ENCODE assay signal across 41 cellular contexts in the genomic region with DNA sequence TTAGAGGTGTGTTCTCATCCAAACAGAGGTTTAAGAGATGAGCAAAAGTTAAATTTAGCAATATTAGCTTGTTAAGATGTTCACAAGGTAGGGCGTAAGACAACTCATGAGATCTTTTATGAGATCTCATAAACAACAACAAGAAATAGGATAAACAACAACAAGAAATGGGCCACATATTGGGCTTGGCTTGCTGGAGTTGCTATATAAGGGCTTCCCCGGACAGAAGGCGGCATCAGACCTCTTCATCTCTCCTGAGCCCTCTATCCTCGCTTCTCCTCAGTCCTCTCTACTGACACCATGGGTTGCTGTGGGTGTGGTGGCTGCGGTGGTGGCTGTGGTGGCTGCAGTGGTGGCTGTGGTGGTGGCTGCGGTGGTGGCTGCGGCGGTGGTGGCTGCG. TPM values are rescaled to one million over a fixed set of nuclear protein-coding genes. Genes with fewer than 3 reads are reported as not detected.
"Had no signal": no experiment of that assay in that cellular context is flagged by ENCODE, and none has a peak within 500 bp of the region (broad histone marks: within the 10 kb centered on the region; RNA-seq: fewer than 3 reads in every experiment).

A gene with protein sequence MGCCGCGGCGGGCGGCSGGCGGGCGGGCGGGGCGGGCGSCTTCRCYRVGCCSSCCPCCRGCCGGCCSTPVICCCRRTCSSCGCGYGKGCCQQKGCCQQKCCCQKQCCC (plus strand): TSS at position 301 of the 400 bp plus-strand sequence. CDS start 0 bp downstream, at position 301.

- DNase-seq: activated B cell treated with CpG ODN at 0.5 μM for 24 hours; activated CD4-positive, alpha-beta memory T cell treated with anti-CD3 and anti-CD28 coated beads for 36 hours; activated CD4-positive, alpha-beta T cell treated with anti-CD3 and anti-CD28 coated beads for 4 hours; activated CD4-positive, alpha-beta T cell treated with anti-CD3 and anti-CD28 coated beads, Interleukin-2, amount 10 ng/mL, durations not matched to agents 24 days and 14 days; activated CD4-positive, alpha-beta T cell treated with anti-CD3 and anti-CD28 coated beads, Interleukin-2, amount 50 U/mL, for 1 hour; activated CD4-positive, alpha-beta T cell treated with anti-CD3 and anti-CD28 coated beads, Interleukin-2, amount 50 U/mL, for 4 hours; activated CD4-positive, CD25-positive, alpha-beta regulatory T cell treated with anti-CD3 and anti-CD28 coated beads, Interleukin-2, amount 50 U/mL, for 72 hours; activated CD8-positive, alpha-beta memory T cell treated with anti-CD3 and anti-CD28 coated beads, Interleukin-2, amount 50 U/mL, for 4 hours; activated CD8-positive, alpha-beta T cell treated with anti-CD3 and anti-CD28 coated beads for 36 hours; activated effector memory CD4-positive, alpha-beta T cell treated with anti-CD3 and anti-CD28 coated beads, Interleukin-2, amount 50 U/mL, for 16 hours; activated gamma-delta T cell treated with Interleukin-2 at 50 U/mL for 16 hours; activated naive CD4-positive, alpha-beta T cell; activated naive CD4-positive, alpha-beta T cell treated with anti-CD3 and anti-CD28 coated beads for 36 hours; activated naive CD8-positive, alpha-beta T cell treated with anti-CD3 and anti-CD28 coated beads, Interleukin-2, amount 10 ng/mL, durations not matched to agents 7 days and 5 days; activated naive CD8-positive, alpha-beta T cell treated with anti-CD3 and anti-CD28 coated beads, Interleukin-2, amount 50 U/mL, for 24 hours; activated T-cell treated with anti-CD3 and anti-CD28 coated beads for 4 hours; activated T-cell treated with anti-CD3 and anti-CD28 coated beads, Interleukin-2, amount 50 U/mL, for 1 hour; activated T-cell treated with anti-CD3 and anti-CD28 coated beads, Interleukin-2, amount 50 U/mL, for 4 hours; activated T-cell treated with anti-CD3 and anti-CD28 coated beads, Interleukin-2, amount 50 U/mL, for 72 hours; amygdala; anterior cingulate cortex; caudate nucleus; cerebellar nuclear complex; T-helper 2 cell; T-helper 9 cell had no signal

- H3K27me3 Mint-ChIP-seq: activated CD4-positive, alpha-beta memory T cell treated with anti-CD3 and anti-CD28 coated beads for 36 hours; activated CD4-positive, alpha-beta T cell treated with anti-CD3 and anti-CD28 coated beads, Interleukin-2, amount 10 ng/mL, durations not matched to agents 24 days and 14 days; activated CD8-positive, alpha-beta T cell treated with anti-CD3 and anti-CD28 coated beads for 36 hours; activated naive CD8-positive, alpha-beta T cell treated with anti-CD3 and anti-CD28 coated beads, Interleukin-2, amount 50 U/mL, for 24 hours; activated T-helper 17 cell treated with anti-CD3 and anti-CD28 coated beads, Interleukin-2, amount 50 U/mL, for 72 hours had no signal

- H3K4me3 Mint-ChIP-seq: activated B cell treated with CpG ODN at 0.5 μM for 24 hours; activated CD4-positive, alpha-beta memory T cell treated with anti-CD3 and anti-CD28 coated beads for 36 hours; activated CD4-positive, alpha-beta T cell treated with anti-CD3 and anti-CD28 coated beads, Interleukin-2, amount 10 ng/mL, durations not matched to agents 24 days and 14 days; activated CD8-positive, alpha-beta T cell treated with anti-CD3 and anti-CD28 coated beads for 36 hours; activated naive CD4-positive, alpha-beta T cell treated with anti-CD3 and anti-CD28 coated beads for 36 hours; activated naive CD4-positive, alpha-beta T cell treated with anti-CD3 and anti-CD28 coated beads, Interleukin-2, amount 50 U/mL, for 24 hours; activated naive CD8-positive, alpha-beta T cell; activated naive CD8-positive, alpha-beta T cell treated with anti-CD3 and anti-CD28 coated beads, Interleukin-2, amount 10 ng/mL, durations not matched to agents 7 days and 5 days; activated naive CD8-positive, alpha-beta T cell treated with anti-CD3 and anti-CD28 coated beads, Interleukin-2, amount 50 U/mL, for 24 hours; activated T-cell treated with anti-CD3 and anti-CD28 coated beads, Interleukin-2, amount 50 U/mL, for 4 hours; activated T-cell treated with anti-CD3 and anti-CD28 coated beads, Interleukin-2, amount 50 U/mL, for 72 hours; activated T-helper 1 cell treated with anti-CD3 and anti-CD28 coated beads, Interleukin-12 subunit alpha, Interleukin-12 subunit beta, Interleukin-2, Interleukin-4 antibody, amounts not matched to agents 30 ng/mL and 10 ng/mL and 1 ng/mL, durations not matched to agents 14 hours and 24 hours and 36 hours; activated T-helper 17 cell treated with anti-CD3 and anti-CD28 coated beads, Interleukin-2, amount 50 U/mL, for 72 hours; brain; central memory CD8-positive, alpha-beta T cell; T-helper 2 cell treated with Interferon-gamma antibody and Interleukin-4, amounts not matched to agents 5 μg/mL and 100 μg/mL, for 36 hours had no signal

- H3K27ac Mint-ChIP-seq: activated B cell treated with CpG ODN at 0.5 μM for 24 hours; activated CD4-positive, alpha-beta memory T cell treated with anti-CD3 and anti-CD28 coated beads for 36 hours; activated CD4-positive, alpha-beta T cell treated with anti-CD3 and anti-CD28 coated beads, Interleukin-2, amount 10 ng/mL, durations not matched to agents 24 days and 14 days; activated CD8-positive, alpha-beta T cell treated with anti-CD3 and anti-CD28 coated beads for 36 hours; activated naive CD4-positive, alpha-beta T cell treated with anti-CD3 and anti-CD28 coated beads for 36 hours; activated naive CD4-positive, alpha-beta T cell treated with anti-CD3 and anti-CD28 coated beads, Interleukin-2, amount 50 U/mL, for 24 hours; activated naive CD8-positive, alpha-beta T cell; activated naive CD8-positive, alpha-beta T cell treated with anti-CD3 and anti-CD28 coated beads, Interleukin-2, amount 10 ng/mL, durations not matched to agents 7 days and 5 days; activated naive CD8-positive, alpha-beta T cell treated with anti-CD3 and anti-CD28 coated beads, Interleukin-2, amount 50 U/mL, for 24 hours; activated T-cell treated with anti-CD3 and anti-CD28 coated beads, Interleukin-2, amount 50 U/mL, for 72 hours; activated T-helper 1 cell treated with anti-CD3 and anti-CD28 coated beads, Interleukin-12 subunit alpha, Interleukin-12 subunit beta, Interleukin-2, Interleukin-4 antibody, amounts not matched to agents 30 ng/mL and 10 ng/mL and 1 ng/mL, durations not matched to agents 14 hours and 24 hours and 36 hours; activated T-helper 17 cell treated with anti-CD3 and anti-CD28 coated beads, Interleukin-2, amount 50 U/mL, for 72 hours; brain; T-helper 2 cell treated with Interferon-gamma antibody and Interleukin-4, amounts not matched to agents 5 μg/mL and 100 μg/mL, for 36 hours had no signal

- H3K4me1 Mint-ChIP-seq: activated B cell treated with CpG ODN at 0.5 μM for 24 hours; activated CD4-positive, alpha-beta T cell treated with anti-CD3 and anti-CD28 coated beads, Interleukin-2, amount 10 ng/mL, durations not matched to agents 24 days and 14 days; activated naive CD4-positive, alpha-beta T cell treated with anti-CD3 and anti-CD28 coated beads, Interleukin-2, amount 50 U/mL, for 24 hours; activated naive CD8-positive, alpha-beta T cell treated with anti-CD3 and anti-CD28 coated beads, Interleukin-2, amount 10 ng/mL, durations not matched to agents 7 days and 5 days; activated naive CD8-positive, alpha-beta T cell treated with anti-CD3 and anti-CD28 coated beads, Interleukin-2, amount 50 U/mL, for 24 hours; activated T-helper 17 cell treated with anti-CD3 and anti-CD28 coated beads, Interleukin-2, amount 50 U/mL, for 72 hours; brain; central memory CD8-positive, alpha-beta T cell had no signal

- H3K9me3 ChIP-seq: ascending aorta had no signal

- H3K4me1 ChIP-seq: ascending aorta had no signal

- H3K4me3 ChIP-seq: ascending aorta, cardiac muscle cell had no signal

- H3K36me3 ChIP-seq: ascending aorta, cardiac muscle cell had no signal

- H3K36me3 Mint-ChIP-seq: activated CD4-positive, alpha-beta memory T cell treated with anti-CD3 and anti-CD28 coated beads for 36 hours; activated naive CD4-positive, alpha-beta T cell treated with anti-CD3 and anti-CD28 coated beads, Interleukin-2, amount 50 U/mL, for 24 hours; activated naive CD8-positive, alpha-beta T cell; activated naive CD8-positive, alpha-beta T cell treated with anti-CD3 and anti-CD28 coated beads, Interleukin-2, amount 10 ng/mL, durations not matched to agents 7 days and 5 days; brain had no signal

- ATAC-seq: activated CD8-positive, alpha-beta T cell treated with anti-CD3 and anti-CD28 coated beads for 36 hours; activated naive CD8-positive, alpha-beta T cell treated with anti-CD3 and anti-CD28 coated beads, Interleukin-2, amount 50 U/mL, for 24 hours; activated T-cell treated with anti-CD3 and anti-CD28 coated beads, Interleukin-2, amount 50 U/mL, for 4 hours; activated T-cell treated with anti-CD3 and anti-CD28 coated beads, Interleukin-2, amount 50 U/mL, for 72 hours; activated T-helper 17 cell treated with anti-CD3 and anti-CD28 coated beads, Interleukin-2, amount 50 U/mL, for 72 hours had no signal

- H3K27ac ChIP-seq: ascending aorta, cardiac muscle cell, VCaP had no signal

- H3K27me3 ChIP-seq: ascending aorta, cardiac muscle cell had no signal

- H3K9me3 Mint-ChIP-seq: activated B cell treated with CpG ODN at 0.5 μM for 24 hours; activated CD4-positive, alpha-beta memory T cell treated with anti-CD3 and anti-CD28 coated beads for 36 hours; activated CD4-positive, alpha-beta T cell treated with anti-CD3 and anti-CD28 coated beads, Interleukin-2, amount 10 ng/mL, durations not matched to agents 24 days and 14 days; activated CD8-positive, alpha-beta T cell treated with anti-CD3 and anti-CD28 coated beads for 36 hours; activated naive CD4-positive, alpha-beta T cell treated with anti-CD3 and anti-CD28 coated beads for 36 hours; activated naive CD4-positive, alpha-beta T cell treated with anti-CD3 and anti-CD28 coated beads, Interleukin-2, amount 50 U/mL, for 24 hours; activated naive CD8-positive, alpha-beta T cell treated with anti-CD3 and anti-CD28 coated beads, Interleukin-2, amount 10 ng/mL, durations not matched to agents 7 days and 5 days; activated naive CD8-positive, alpha-beta T cell treated with anti-CD3 and anti-CD28 coated beads, Interleukin-2, amount 50 U/mL, for 24 hours; activated T-cell treated with anti-CD3 and anti-CD28 coated beads, Interleukin-2, amount 50 U/mL, for 4 hours; activated T-cell treated with anti-CD3 and anti-CD28 coated beads, Interleukin-2, amount 50 U/mL, for 72 hours; activated T-helper 1 cell treated with anti-CD3 and anti-CD28 coated beads, Interleukin-12 subunit alpha, Interleukin-12 subunit beta, Interleukin-2, Interleukin-4 antibody, amounts not matched to agents 30 ng/mL and 10 ng/mL and 1 ng/mL, durations not matched to agents 14 hours and 24 hours and 36 hours; activated T-helper 17 cell treated with anti-CD3 and anti-CD28 coated beads, Interleukin-2, amount 50 U/mL, for 72 hours; brain; central memory CD8-positive, alpha-beta T cell; T-helper 2 cell treated with Interferon-gamma antibody and Interleukin-4, amounts not matched to agents 5 μg/mL and 100 μg/mL, for 36 hours had no signal

- FAIRE-seq: bronchial epithelial cell, TTC549 had no signal

RNA-seq across cellular contexts. Expression of the gene that starts here (rescaled TPM):
- total RNA-seq: activated B cell treated with CpG ODN at 0.5 μM for 24 hours; activated CD4-positive, alpha-beta memory T cell treated with anti-CD3 and anti-CD28 coated beads for 36 hours; activated CD4-positive, alpha-beta T cell treated with anti-CD3 and anti-CD28 coated beads, Interleukin-2, amount 10 ng/mL, durations not matched to agents 24 days and 14 days; activated CD8-positive, alpha-beta memory T cell treated with anti-CD3 and anti-CD28 coated beads for 36 hours; activated CD8-positive, alpha-beta T cell treated with anti-CD3 and anti-CD28 coated beads for 36 hours; activated naive CD4-positive, alpha-beta T cell treated with anti-CD3 and anti-CD28 coated beads for 36 hours; activated naive CD8-positive, alpha-beta T cell treated with anti-CD3 and anti-CD28 coated beads, Interleukin-2, amount 10 ng/mL, durations not matched to agents 7 days and 5 days; activated T-cell treated with anti-CD3 and anti-CD28 coated beads, Interleukin-2, amount 50 U/mL, for 4 hours; activated T-cell treated with anti-CD3 and anti-CD28 coated beads, Interleukin-2, amount 50 U/mL, for 72 hours; activated T-helper 1 cell treated with anti-CD3 and anti-CD28 coated beads, Interleukin-12 subunit alpha, Interleukin-12 subunit beta, Interleukin-2, Interleukin-4 antibody, amounts not matched to agents 30 ng/mL and 10 ng/mL and 1 ng/mL, durations not matched to agents 14 hours and 24 hours and 36 hours; activated T-helper 17 cell treated with anti-CD3 and anti-CD28 coated beads, Interleukin-2, amount 50 U/mL, for 72 hours; ascending aorta; bronchial epithelial cell; cardiac muscle cell; chondrocyte; T-helper 1 cell treated with Interleukin-12 subunit alpha and Interleukin-12 subunit beta and Interleukin-4 antibody, amounts not matched to agents 30 ng/mL and 1 ng/mL, for 36 hours had no signal
- polyA plus RNA-seq: adipose tissue, cardiac muscle cell had no signal
